Comparison of ENCODE assay signal across 1 cellular context in the genomic region with DNA sequence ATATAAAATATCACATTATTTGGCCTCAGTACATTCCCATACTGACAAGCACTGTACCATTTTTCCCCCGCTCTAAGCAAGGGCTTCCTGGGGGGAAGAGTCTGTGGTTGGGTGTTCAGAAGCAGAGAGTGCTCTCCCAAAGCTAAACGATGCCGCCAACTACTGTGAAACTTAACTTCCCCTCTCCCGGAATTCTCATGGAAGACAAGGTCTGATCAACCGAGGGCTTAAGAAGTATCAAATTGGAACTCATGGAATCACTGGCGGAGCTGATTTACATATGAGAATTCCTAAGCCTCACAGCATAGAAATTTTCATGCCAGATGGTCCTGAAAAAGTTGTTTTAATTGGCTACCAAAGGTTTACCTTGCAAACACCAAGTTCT.
TF ChIP-seq lines count a peak whose summit lies in the region.

No MANE protein-coding gene starts in this region.

TF ChIP-seq in HepG2, 621 proteins besides CTCF, POLR2A, EP300 and RAD21 (continued from another document and continues in another):
- TF ChIP-seq, protein P1, sequence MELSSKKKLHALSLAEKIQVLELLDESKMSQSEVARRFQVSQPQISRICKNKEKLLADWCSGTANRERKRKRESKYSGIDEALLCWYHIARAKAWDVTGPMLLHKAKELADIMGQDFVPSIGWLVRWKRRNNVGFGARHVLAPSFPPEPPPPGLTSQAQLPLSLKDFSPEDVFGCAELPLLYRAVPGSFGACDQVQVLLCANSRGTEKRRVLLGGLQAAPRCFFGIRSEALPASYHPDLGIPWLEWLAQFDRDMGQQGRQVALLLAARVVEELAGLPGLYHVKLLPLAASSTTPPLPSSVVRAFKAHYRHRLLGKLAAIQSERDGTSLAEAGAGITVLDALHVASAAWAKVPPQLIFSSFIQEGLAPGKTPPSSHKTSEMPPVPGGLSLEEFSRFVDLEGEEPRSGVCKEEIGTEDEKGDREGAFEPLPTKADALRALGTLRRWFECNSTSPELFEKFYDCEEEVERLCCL (CRISPR knock-in tag; IDR thresholded peaks at IDR 0.05; ENCODE audit: borderline replicate concordance), result no peak
- no peak for TF ChIP-seq ZBTB7B (CRISPR knock-in tag; IDR thresholded peaks at IDR 0.05)
- TF ChIP-seq RFXAP (CRISPR knock-in tag; IDR thresholded peaks at IDR 0.05; ENCODE audit: borderline replicate concordance), result no peak
- no peak for TF ChIP-seq ZNF605 (CRISPR knock-in tag; IDR thresholded peaks at IDR 0.05)
- no peak for TF ChIP-seq ZBTB1 (CRISPR knock-in tag; IDR thresholded peaks at IDR 0.05; ENCODE audit: borderline replicate concordance)
- no peak for TF ChIP-seq ZNF329 (CRISPR knock-in tag; IDR thresholded peaks at IDR 0.05; ENCODE audit: low read depth)
- no peak for TF ChIP-seq ZNF235 (CRISPR knock-in tag; IDR thresholded peaks at IDR 0.05; ENCODE audit: borderline replicate concordance)
- TF ChIP-seq ZNF670 (CRISPR knock-in tag; IDR thresholded peaks at IDR 0.05; ENCODE audit: borderline replicate concordance), result no peak
- TF ChIP-seq FOXC1 (CRISPR knock-in tag; IDR thresholded peaks at IDR 0.05; ENCODE audit: borderline replicate concordance), result no peak
- TF ChIP-seq, protein P2, sequence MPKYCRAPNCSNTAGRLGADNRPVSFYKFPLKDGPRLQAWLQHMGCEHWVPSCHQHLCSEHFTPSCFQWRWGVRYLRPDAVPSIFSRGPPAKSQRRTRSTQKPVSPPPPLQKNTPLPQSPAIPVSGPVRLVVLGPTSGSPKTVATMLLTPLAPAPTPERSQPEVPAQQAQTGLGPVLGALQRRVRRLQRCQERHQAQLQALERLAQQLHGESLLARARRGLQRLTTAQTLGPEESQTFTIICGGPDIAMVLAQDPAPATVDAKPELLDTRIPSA (CRISPR knock-in tag; IDR thresholded peaks at IDR 0.05; ENCODE audit: borderline replicate concordance), result 0 out of 2 replicates have a peak, but pooled peaks have one; percentile 10
- TF ChIP-seq RFX5 (IDR thresholded peaks at IDR 0.05; ENCODE audit: low read depth, low read length), result no peak
- TF ChIP-seq NFYB (CRISPR knock-in tag; IDR thresholded peaks at IDR 0.05), result no peak
- TF ChIP-seq ZSCAN31 (CRISPR knock-in tag; IDR thresholded peaks at IDR 0.05; ENCODE audit: low read depth), result no peak
- TF ChIP-seq REL (CRISPR knock-in tag; conservative IDR thresholded peaks at IDR 0.05), result peak; percentile 8; the same call in 1 of the 2 replicates
- no peak for TF ChIP-seq FOXJ3 (CRISPR knock-in tag; IDR thresholded peaks at IDR 0.05; ENCODE audit: borderline replicate concordance)
- no peak for TF ChIP-seq EEA1 (CRISPR knock-in tag; IDR thresholded peaks at IDR 0.05; ENCODE audit: borderline replicate concordance)
- TF ChIP-seq ZNF850 (CRISPR knock-in tag; conservative IDR thresholded peaks at IDR 0.05), result no peak
- no peak for TF ChIP-seq ZNF567 (CRISPR knock-in tag; IDR thresholded peaks at IDR 0.05; ENCODE audit: borderline replicate concordance)
- no peak for TF ChIP-seq ZNF577 (CRISPR knock-in tag; IDR thresholded peaks at IDR 0.05; ENCODE audit: borderline replicate concordance, low read depth)
- TF ChIP-seq, protein P3, sequence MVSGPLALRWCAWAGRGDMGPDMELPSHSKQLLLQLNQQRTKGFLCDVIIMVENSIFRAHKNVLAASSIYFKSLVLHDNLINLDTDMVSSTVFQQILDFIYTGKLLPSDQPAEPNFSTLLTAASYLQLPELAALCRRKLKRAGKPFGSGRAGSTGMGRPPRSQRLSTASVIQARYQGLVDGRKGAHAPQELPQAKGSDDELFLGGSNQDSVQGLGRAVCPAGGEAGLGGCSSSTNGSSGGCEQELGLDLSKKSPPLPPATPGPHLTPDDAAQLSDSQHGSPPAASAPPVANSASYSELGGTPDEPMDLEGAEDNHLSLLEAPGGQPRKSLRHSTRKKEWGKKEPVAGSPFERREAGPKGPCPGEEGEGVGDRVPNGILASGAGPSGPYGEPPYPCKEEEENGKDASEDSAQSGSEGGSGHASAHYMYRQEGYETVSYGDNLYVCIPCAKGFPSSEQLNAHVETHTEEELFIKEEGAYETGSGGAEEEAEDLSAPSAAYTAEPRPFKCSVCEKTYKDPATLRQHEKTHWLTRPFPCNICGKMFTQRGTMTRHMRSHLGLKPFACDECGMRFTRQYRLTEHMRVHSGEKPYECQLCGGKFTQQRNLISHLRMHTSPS (CRISPR knock-in tag; IDR thresholded peaks at IDR 0.05; ENCODE audit: low read depth), result no peak
- no peak for TF ChIP-seq HNRNPUL1 (IDR thresholded peaks at IDR 0.05; ENCODE audit: low read depth, low read length)
- TF ChIP-seq ZNF431 (CRISPR knock-in tag; IDR thresholded peaks at IDR 0.05; ENCODE audit: borderline replicate concordance, low read depth), result no peak
- TF ChIP-seq ZMYM2 (CRISPR knock-in tag; IDR thresholded peaks at IDR 0.05), result no peak
- TF ChIP-seq, protein P4, sequence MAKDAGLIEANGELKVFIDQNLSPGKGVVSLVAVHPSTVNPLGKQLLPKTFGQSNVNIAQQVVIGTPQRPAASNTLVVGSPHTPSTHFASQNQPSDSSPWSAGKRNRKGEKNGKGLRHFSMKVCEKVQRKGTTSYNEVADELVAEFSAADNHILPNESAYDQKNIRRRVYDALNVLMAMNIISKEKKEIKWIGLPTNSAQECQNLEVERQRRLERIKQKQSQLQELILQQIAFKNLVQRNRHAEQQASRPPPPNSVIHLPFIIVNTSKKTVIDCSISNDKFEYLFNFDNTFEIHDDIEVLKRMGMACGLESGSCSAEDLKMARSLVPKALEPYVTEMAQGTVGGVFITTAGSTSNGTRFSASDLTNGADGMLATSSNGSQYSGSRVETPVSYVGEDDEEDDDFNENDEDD (CRISPR knock-in tag; IDR thresholded peaks at IDR 0.05; ENCODE audit: borderline replicate concordance), result no peak
- TF ChIP-seq U2AF2 (IDR thresholded peaks at IDR 0.05; ENCODE audit: low read depth, low read length), result no peak
- no peak for TF ChIP-seq AGO2 (optimal IDR thresholded peaks at IDR 0.05; ENCODE audit: low read depth, low read length)
- TF ChIP-seq PRPF4 (IDR thresholded peaks at IDR 0.05; ENCODE audit: low read depth, low read length, poor library complexity, severe bottlenecking), result peak; percentile 46
- TF ChIP-seq, protein P5, sequence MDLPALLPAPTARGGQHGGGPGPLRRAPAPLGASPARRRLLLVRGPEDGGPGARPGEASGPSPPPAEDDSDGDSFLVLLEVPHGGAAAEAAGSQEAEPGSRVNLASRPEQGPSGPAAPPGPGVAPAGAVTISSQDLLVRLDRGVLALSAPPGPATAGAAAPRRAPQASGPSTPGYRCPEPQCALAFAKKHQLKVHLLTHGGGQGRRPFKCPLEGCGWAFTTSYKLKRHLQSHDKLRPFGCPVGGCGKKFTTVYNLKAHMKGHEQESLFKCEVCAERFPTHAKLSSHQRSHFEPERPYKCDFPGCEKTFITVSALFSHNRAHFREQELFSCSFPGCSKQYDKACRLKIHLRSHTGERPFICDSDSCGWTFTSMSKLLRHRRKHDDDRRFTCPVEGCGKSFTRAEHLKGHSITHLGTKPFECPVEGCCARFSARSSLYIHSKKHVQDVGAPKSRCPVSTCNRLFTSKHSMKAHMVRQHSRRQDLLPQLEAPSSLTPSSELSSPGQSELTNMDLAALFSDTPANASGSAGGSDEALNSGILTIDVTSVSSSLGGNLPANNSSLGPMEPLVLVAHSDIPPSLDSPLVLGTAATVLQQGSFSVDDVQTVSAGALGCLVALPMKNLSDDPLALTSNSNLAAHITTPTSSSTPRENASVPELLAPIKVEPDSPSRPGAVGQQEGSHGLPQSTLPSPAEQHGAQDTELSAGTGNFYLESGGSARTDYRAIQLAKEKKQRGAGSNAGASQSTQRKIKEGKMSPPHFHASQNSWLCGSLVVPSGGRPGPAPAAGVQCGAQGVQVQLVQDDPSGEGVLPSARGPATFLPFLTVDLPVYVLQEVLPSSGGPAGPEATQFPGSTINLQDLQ (CRISPR knock-in tag; IDR thresholded peaks at IDR 0.05), result no peak
- TF ChIP-seq PAF1 (CRISPR knock-in tag; IDR thresholded peaks at IDR 0.05), result no peak
- TF ChIP-seq ZNF350 (CRISPR knock-in tag; IDR thresholded peaks at IDR 0.05; ENCODE audit: borderline replicate concordance, low read depth), result no peak
- TF ChIP-seq ZNF558 (CRISPR knock-in tag; IDR thresholded peaks at IDR 0.05; ENCODE audit: borderline replicate concordance), result no peak
- TF ChIP-seq, protein P6, sequence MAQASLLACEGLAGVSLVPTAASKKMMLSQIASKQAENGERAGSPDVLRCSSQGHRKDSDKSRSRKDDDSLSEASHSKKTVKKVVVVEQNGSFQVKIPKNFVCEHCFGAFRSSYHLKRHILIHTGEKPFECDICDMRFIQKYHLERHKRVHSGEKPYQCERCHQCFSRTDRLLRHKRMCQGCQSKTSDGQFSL (CRISPR knock-in tag; IDR thresholded peaks at IDR 0.05), result no peak
- TF ChIP-seq PITX1 (CRISPR knock-in tag; IDR thresholded peaks at IDR 0.05), result no peak
- TF ChIP-seq, protein P7, sequence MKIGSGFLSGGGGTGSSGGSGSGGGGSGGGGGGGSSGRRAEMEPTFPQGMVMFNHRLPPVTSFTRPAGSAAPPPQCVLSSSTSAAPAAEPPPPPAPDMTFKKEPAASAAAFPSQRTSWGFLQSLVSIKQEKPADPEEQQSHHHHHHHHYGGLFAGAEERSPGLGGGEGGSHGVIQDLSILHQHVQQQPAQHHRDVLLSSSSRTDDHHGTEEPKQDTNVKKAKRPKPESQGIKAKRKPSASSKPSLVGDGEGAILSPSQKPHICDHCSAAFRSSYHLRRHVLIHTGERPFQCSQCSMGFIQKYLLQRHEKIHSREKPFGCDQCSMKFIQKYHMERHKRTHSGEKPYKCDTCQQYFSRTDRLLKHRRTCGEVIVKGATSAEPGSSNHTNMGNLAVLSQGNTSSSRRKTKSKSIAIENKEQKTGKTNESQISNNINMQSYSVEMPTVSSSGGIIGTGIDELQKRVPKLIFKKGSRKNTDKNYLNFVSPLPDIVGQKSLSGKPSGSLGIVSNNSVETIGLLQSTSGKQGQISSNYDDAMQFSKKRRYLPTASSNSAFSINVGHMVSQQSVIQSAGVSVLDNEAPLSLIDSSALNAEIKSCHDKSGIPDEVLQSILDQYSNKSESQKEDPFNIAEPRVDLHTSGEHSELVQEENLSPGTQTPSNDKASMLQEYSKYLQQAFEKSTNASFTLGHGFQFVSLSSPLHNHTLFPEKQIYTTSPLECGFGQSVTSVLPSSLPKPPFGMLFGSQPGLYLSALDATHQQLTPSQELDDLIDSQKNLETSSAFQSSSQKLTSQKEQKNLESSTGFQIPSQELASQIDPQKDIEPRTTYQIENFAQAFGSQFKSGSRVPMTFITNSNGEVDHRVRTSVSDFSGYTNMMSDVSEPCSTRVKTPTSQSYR (CRISPR knock-in tag; IDR thresholded peaks at IDR 0.05; ENCODE audit: borderline replicate concordance), result no peak
- no peak for TF ChIP-seq MED8 (CRISPR knock-in tag; IDR thresholded peaks at IDR 0.05; ENCODE audit: insufficient replicate concordance)
- no peak for TF ChIP-seq SNAPC2 (CRISPR knock-in tag; IDR thresholded peaks at IDR 0.05)
- TF ChIP-seq, protein P8, sequence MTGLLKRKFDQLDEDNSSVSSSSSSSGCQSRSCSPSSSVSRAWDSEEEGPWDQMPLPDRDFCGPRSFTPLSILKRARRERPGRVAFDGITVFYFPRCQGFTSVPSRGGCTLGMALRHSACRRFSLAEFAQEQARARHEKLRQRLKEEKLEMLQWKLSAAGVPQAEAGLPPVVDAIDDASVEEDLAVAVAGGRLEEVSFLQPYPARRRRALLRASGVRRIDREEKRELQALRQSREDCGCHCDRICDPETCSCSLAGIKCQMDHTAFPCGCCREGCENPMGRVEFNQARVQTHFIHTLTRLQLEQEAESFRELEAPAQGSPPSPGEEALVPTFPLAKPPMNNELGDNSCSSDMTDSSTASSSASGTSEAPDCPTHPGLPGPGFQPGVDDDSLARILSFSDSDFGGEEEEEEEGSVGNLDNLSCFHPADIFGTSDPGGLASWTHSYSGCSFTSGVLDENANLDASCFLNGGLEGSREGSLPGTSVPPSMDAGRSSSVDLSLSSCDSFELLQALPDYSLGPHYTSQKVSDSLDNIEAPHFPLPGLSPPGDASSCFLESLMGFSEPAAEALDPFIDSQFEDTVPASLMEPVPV (CRISPR knock-in tag; IDR thresholded peaks at IDR 0.05), result no peak
- TF ChIP-seq RARG (CRISPR knock-in tag; IDR thresholded peaks at IDR 0.05; ENCODE audit: low read depth), result no peak
- no peak for TF ChIP-seq CCDC6 (CRISPR knock-in tag; IDR thresholded peaks at IDR 0.05)
- TF ChIP-seq MIER3 (CRISPR knock-in tag; IDR thresholded peaks at IDR 0.05; ENCODE audit: borderline replicate concordance), result no peak
- TF ChIP-seq, protein P9, sequence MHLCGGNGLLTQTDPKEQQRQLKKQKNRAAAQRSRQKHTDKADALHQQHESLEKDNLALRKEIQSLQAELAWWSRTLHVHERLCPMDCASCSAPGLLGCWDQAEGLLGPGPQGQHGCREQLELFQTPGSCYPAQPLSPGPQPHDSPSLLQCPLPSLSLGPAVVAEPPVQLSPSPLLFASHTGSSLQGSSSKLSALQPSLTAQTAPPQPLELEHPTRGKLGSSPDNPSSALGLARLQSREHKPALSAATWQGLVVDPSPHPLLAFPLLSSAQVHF (CRISPR knock-in tag; IDR thresholded peaks at IDR 0.05), result peak; percentile 15; the same call in 1 of the 2 replicates
- TF ChIP-seq ZNF775 (CRISPR knock-in tag; IDR thresholded peaks at IDR 0.05; ENCODE audit: borderline replicate concordance), result no peak
- no peak for TF ChIP-seq ELF4 (CRISPR knock-in tag; IDR thresholded peaks at IDR 0.05; ENCODE audit: borderline replicate concordance)
- no peak for TF ChIP-seq ZNF501 (CRISPR knock-in tag; IDR thresholded peaks at IDR 0.05)
- TF ChIP-seq, protein P10, sequence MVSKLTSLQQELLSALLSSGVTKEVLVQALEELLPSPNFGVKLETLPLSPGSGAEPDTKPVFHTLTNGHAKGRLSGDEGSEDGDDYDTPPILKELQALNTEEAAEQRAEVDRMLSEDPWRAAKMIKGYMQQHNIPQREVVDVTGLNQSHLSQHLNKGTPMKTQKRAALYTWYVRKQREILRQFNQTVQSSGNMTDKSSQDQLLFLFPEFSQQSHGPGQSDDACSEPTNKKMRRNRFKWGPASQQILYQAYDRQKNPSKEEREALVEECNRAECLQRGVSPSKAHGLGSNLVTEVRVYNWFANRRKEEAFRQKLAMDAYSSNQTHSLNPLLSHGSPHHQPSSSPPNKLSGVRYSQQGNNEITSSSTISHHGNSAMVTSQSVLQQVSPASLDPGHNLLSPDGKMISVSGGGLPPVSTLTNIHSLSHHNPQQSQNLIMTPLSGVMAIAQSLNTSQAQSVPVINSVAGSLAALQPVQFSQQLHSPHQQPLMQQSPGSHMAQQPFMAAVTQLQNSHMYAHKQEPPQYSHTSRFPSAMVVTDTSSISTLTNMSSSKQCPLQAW (CRISPR knock-in tag; IDR thresholded peaks at IDR 0.05), result peak; percentile 26; the same call in 1 of the 2 replicates
- no peak for TF ChIP-seq ZNF7 (CRISPR knock-in tag; IDR thresholded peaks at IDR 0.05)
- TF ChIP-seq ETV6 (CRISPR knock-in tag; conservative IDR thresholded peaks at IDR 0.05), result no peak
- TF ChIP-seq PHF21A (CRISPR knock-in tag; IDR thresholded peaks at IDR 0.05), result no peak
- TF ChIP-seq TOE1 (CRISPR knock-in tag; IDR thresholded peaks at IDR 0.05), result 0 out of 2 replicates have a peak, but pooled peaks have one; percentile 17
- no peak for TF ChIP-seq SOX13 (IDR thresholded peaks at IDR 0.05)
- no peak for TF ChIP-seq SOX13 (CRISPR knock-in tag; conservative IDR thresholded peaks at IDR 0.05 in 1 of 2, IDR thresholded peaks at IDR 0.05 in 1 of 2)
- TF ChIP-seq, protein P11, sequence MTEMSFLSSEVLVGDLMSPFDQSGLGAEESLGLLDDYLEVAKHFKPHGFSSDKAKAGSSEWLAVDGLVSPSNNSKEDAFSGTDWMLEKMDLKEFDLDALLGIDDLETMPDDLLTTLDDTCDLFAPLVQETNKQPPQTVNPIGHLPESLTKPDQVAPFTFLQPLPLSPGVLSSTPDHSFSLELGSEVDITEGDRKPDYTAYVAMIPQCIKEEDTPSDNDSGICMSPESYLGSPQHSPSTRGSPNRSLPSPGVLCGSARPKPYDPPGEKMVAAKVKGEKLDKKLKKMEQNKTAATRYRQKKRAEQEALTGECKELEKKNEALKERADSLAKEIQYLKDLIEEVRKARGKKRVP (CRISPR knock-in tag; IDR thresholded peaks at IDR 0.05), result no peak
